In genomic region chr6:110656492-110656891, GRCh38 we compare ENCODE assay signal across 13 cellular contexts.
DNase-seq lines count a peak whose midpoint lies in the region; ATAC-seq, FAIRE-seq and TF ChIP-seq lines count a peak whose summit lies in the region.
"Had no signal": no experiment of that assay in that cellular context is flagged by ENCODE, and none has a peak within 500 bp of the region (broad histone marks: within the 10 kb centered on the region; RNA-seq: fewer than 3 reads in every experiment).

No MANE protein-coding gene starts in this region.

- H2AFZ ChIP-seq in HepG2 (ENCODE audit: low read length) = no peak overlapping the region

- H3K36me3 Mint-ChIP-seq in CD8-positive, alpha-beta memory T cell = peaks cover 4 to 16% (median 7%) of the 10 kb centered on the region in 3 donors

- TF ChIP-seq POLR2A in HepG2 (IDR thresholded peaks at IDR 0.05; ENCODE audit: insufficient read depth in 1 of 2, low read depth in 2 of 2, low read length in 2 of 2) (no peak), right lobe of liver (IDR thresholded peaks at IDR 0.05) (no peak), uterus (IDR thresholded peaks at IDR 0.05) (no peak), GM12892 (IDR thresholded peaks at IDR 0.05; ENCODE audit: low read depth, low read length) (no peak)

- H3K9ac ChIP-seq in HepG2 (ENCODE audit: insufficient read depth, low read depth, low read length) = no peak overlapping the region

- H3K27ac Mint-ChIP-seq in CD8-positive, alpha-beta memory T cell = no peak overlapping the region

- no peaks in the 10 kb centered on the region for H3K9me3 ChIP-seq in HepG2 (ENCODE audit: low read length)
- H3K9me3 ChIP-seq in right lobe of liver = no peaks in the 10 kb centered on the region
- H3K9me3 ChIP-seq in uterus = no peaks in the 10 kb centered on the region
- H3K9me3 ChIP-seq in CD8-positive, alpha-beta memory T cell (ENCODE audit: low read length) = no peaks in the 10 kb centered on the region

- CTCF ChIA-PET in HepG2 (lab: Yijun Ruan, JAX; ENCODE audit: low intra/inter-chr PET ratio, low total read pairs) = no interaction called here
- CTCF ChIA-PET in CD8-positive, alpha-beta memory T cell (lab: Charles Lee) = no interaction called here

- H3K27me3 Mint-ChIP-seq in CD8-positive, alpha-beta memory T cell = peaks cover 0 to 1% of the 10 kb centered on the region in 2 donors

- DNase-seq in HepG2 (ENCODE audit: low spot score) (peak; percentile 60), right lobe of liver (no peak), iPS-NIHi11 (ENCODE audit: low spot score) (peak; percentile 26), uterus (no peak), GM12892 (ENCODE audit: insufficient read length) (no peak), cerebellar nuclear complex (lab: John Stamatoyannopoulos, UW) (no peak)
- DNase-seq in CD8-positive, alpha-beta memory T cell = no peak
- DNase-seq: activated CD4-positive, alpha-beta T cell treated with anti-CD3 and anti-CD28 coated beads for 48 hours; activated T-cell treated with anti-CD3 and anti-CD28 coated beads, Interleukin-2, amount 50 U/mL, for 48 hours; DMS 273 treated with DMSO at 0.1 percent for 48 hours; NCI-H1436 treated with DMSO at 0.1 percent for 48 hours; stimulated activated CD4-positive, alpha-beta T cell treated with anti-CD3 and anti-CD28 coated beads, Interleukin-15, amount 100 ng/mL, for 24 hours had no signal

- H3K9me3 Mint-ChIP-seq in CD8-positive, alpha-beta memory T cell = no peaks in the 10 kb centered on the region

- H3K79me2 ChIP-seq in HepG2 (ENCODE audit: insufficient read depth, low read length) = peaks cover 3% of the 10 kb centered on the region

- no peak for TF ChIP-seq EP300 in HepG2 (IDR thresholded peaks at IDR 0.05; ENCODE audit: low read depth in 2 of 2, low read length in 2 of 2)
- no peak for TF ChIP-seq EP300 in HepG2 (CRISPR knock-in tag; IDR thresholded peaks at IDR 0.05; ENCODE audit: borderline replicate concordance)

- peak; percentile 42; the same call in 2 of the 3 replicates for ATAC-seq in HepG2
- no peak for ATAC-seq in right lobe of liver

- FAIRE-seq in HepG2 (lab: Jason Lieb, UNC) (no peak), GM12892 (lab: Jason Lieb, UNC) (no peak)

- in situ Hi-C loops in HepG2 (cut with HindIII; ENCODE audit: extremely low pct_ligation_motif_present, low pct_unique_long_range_greater_than_20kb) = no loop called here

- TF ChIP-seq CTCF in HepG2 (CRISPR knock-in tag; IDR thresholded peaks at IDR 0.05) = no peak
- TF ChIP-seq CTCF in right lobe of liver (IDR thresholded peaks at IDR 0.05) = no peak
- no peak for TF ChIP-seq CTCF in uterus (IDR thresholded peaks at IDR 0.05)

- H3K4me2 ChIP-seq in HepG2 (ENCODE audit: low read depth, low read length) = no peak overlapping the region

- H3K27me3 ChIP-seq in HepG2 (ENCODE audit: control insufficient read depth in 1 of 2, insufficient read depth in 2 of 2, low read length in 2 of 2) = no peaks in the 10 kb centered on the region
- no peaks in the 10 kb centered on the region for H3K27me3 ChIP-seq in right lobe of liver
- no peaks in the 10 kb centered on the region for H3K27me3 ChIP-seq in uterus
- no peaks in the 10 kb centered on the region for H3K27me3 ChIP-seq in CD8-positive, alpha-beta memory T cell (ENCODE audit: insufficient read depth, low read length, poor library complexity, severe bottlenecking)

- no peak for TF ChIP-seq RAD21 in HepG2 (CRISPR knock-in tag; IDR thresholded peaks at IDR 0.05)

- H3K4me1 ChIP-seq in HepG2 (ENCODE audit: insufficient read depth, low read length) (peaks cover 61% of the 10 kb centered on the region), right lobe of liver (peaks cover 0 to 16% (median 8%) of the 10 kb centered on the region in 4 donors), uterus (no peaks in the 10 kb centered on the region)
- H3K4me1 ChIP-seq in CD8-positive, alpha-beta memory T cell (ENCODE audit: insufficient read depth, low read length) = no peaks in the 10 kb centered on the region

- POLR2A ChIA-PET in HepG2 (lab: Yijun Ruan, JAX) = interaction anchor here (1.3 kb wide), 1 partner anchor 218 kb away, joined by 3 read pairs; the partner anchor contains the start of gene AMD1
- POLR2A ChIA-PET in CD8-positive, alpha-beta memory T cell (lab: Charles Lee) = no interaction called here

- WGBS in HepG2 (ENCODE audit: low lambda C conversion rate) = 86% methylated on average over 3 of the region's 3 CpGs
- 90% methylated on average over 3 of the region's 3 CpGs for WGBS in right lobe of liver (ENCODE audit: insufficient coverage, low coverage, low lambda C conversion rate, missing lambda C conversion rate)

- no peaks in the 10 kb centered on the region for H4K20me1 ChIP-seq in HepG2 (ENCODE audit: insufficient read depth, low read length)

- peaks cover 0 to 18% (median 14%) of the 10 kb centered on the region in 3 donors for H3K4me1 Mint-ChIP-seq in CD8-positive, alpha-beta memory T cell

- H3K4me3 ChIP-seq in HepG2 (replicated peaks in 1 of 3; ENCODE audit: insufficient read depth in 1 of 3, low read depth in 2 of 3, low read length in 3 of 3) (no peak overlapping the region), right lobe of liver (no peak overlapping the region), uterus (no peak overlapping the region)
- H3K4me3 ChIP-seq in CD8-positive, alpha-beta memory T cell (ENCODE audit: low read length) = no peak overlapping the region

- H3K27ac ChIP-seq in HepG2 (ENCODE audit: extremely low read length, insufficient read depth, low read length) (peak overlapping the region; percentile 14), right lobe of liver (no peak overlapping the region), angular gyrus (ENCODE audit: low read depth, low read length) (peak overlapping the region; percentile 38), uterus (no peak overlapping the region)
- H3K27ac ChIP-seq in CD8-positive, alpha-beta memory T cell (ENCODE audit: low read depth, low read length) = no peak overlapping the region

- BruUV-seq in HepG2 (replicated peaks; lab: Mats Ljungman, UMichigan) = no TSS peak

- peaks cover 5 to 8% of the 10 kb centered on the region in 2 experiments; a peak in 4 of 5 replicates for H3K36me3 ChIP-seq in HepG2 (replicated peaks in 1 of 2; ENCODE audit: control insufficient read depth in 1 of 2, insufficient read depth in 2 of 2, low read length in 2 of 2)
- no peaks in the 10 kb centered on the region for H3K36me3 ChIP-seq in right lobe of liver
- H3K36me3 ChIP-seq in uterus = no peaks in the 10 kb centered on the region
- H3K36me3 ChIP-seq in CD8-positive, alpha-beta memory T cell (ENCODE audit: insufficient read depth, low read length) = no peaks in the 10 kb centered on the region

- no peak overlapping the region for H3K4me3 Mint-ChIP-seq in CD8-positive, alpha-beta memory T cell

- intact Hi-C loops in HepG2 (cut with micrococcal nuclease; ENCODE audit: unreplicated experiment) = loop anchor here (10.0 kb wide), 2 partner anchors 92 to 132 kb away; no protein-coding TSS in a partner anchor
- intact Hi-C loops in right lobe of liver (cut with DNase I) = no loop called here
- intact Hi-C loops in uterus (cut with DNase I; ENCODE audit: low total_unique reads) = no loop called here

TF ChIP-seq in HepG2, 621 proteins besides CTCF, POLR2A, EP300 and RAD21:
- TF ChIP-seq SOX5 (CRISPR knock-in tag; IDR thresholded peaks at IDR 0.05; ENCODE audit: borderline replicate concordance) (peak; percentile 67; the same call in 1 of the 2 replicates), SIX4 (CRISPR knock-in tag; IDR thresholded peaks at IDR 0.05) (peak; percentile 57; the same call in 1 of the 2 replicates), SOX13 (IDR thresholded peaks at IDR 0.05) (no peak), SOX13 (CRISPR knock-in tag; conservative IDR thresholded peaks at IDR 0.05 in 1 of 2, IDR thresholded peaks at IDR 0.05 in 1 of 2) (peak in 1 of 2 experiments; percentile 75; a peak in 2 of 4 replicates), RCOR2 (CRISPR knock-in tag; IDR thresholded peaks at IDR 0.05) (no peak), GATAD2A (CRISPR knock-in tag; IDR thresholded peaks at IDR 0.05) (0 out of 2 replicates have a peak, but pooled peaks have one; percentile 15), EED (CRISPR knock-in tag; IDR thresholded peaks at IDR 0.05) (no peak), FOXP1 (IDR thresholded peaks at IDR 0.05) (no peak), FOXP1 (CRISPR knock-in tag; IDR thresholded peaks at IDR 0.05) (peak; percentile 58; the same call in 1 of the 2 replicates), PCBP1 (IDR thresholded peaks at IDR 0.05; ENCODE audit: borderline replicate concordance, low read depth, low read length) (no peak)

Comparison
In these comparisons a context has a peak if more than half of its experiments do, and no peak if none do; other contexts are left out.
1. DNase-seq: peak in HepG2 (single experiment) and iPS-NIHi11 (single experiment); none in right lobe of liver (0 of 3), uterus (0 of 2), GM12892 (single experiment), CD8-positive, alpha-beta memory T cell (0 of 5) and cerebellar nuclear complex (0 of 2).
2. H3K27ac ChIP-seq: peak in HepG2 (single experiment) and angular gyrus (single experiment); none in right lobe of liver (0 of 3), uterus (0 of 2) and CD8-positive, alpha-beta memory T cell (single experiment).